Comparison of ENCODE assay signal across 19 cellular contexts in the genomic region with DNA sequence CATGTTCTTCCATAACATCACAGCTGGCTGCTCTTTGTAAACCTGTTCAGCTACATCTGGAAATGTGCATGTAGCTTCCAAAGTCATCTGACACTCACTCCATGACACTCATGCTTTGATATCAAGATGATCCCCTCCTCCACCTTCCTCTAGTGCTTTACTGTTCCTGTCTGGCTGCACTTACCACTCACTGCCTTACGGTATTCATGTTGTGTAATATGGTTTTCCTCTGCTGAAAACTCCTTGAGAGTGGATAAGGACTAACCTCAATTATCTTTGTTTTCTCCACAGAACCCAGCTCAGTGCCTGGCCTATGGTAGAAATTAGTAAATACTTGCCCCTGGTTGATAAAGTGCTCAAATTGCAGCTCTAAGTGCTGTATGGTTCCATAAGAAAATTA.
A peak's percentile ranks its signal among the peaks of the same experiment; 100 is the strongest.
DNase-seq lines count a peak whose midpoint lies in the region; ATAC-seq and TF ChIP-seq lines count a peak whose summit lies in the region.
"Had no signal": no experiment of that assay in that cellular context is flagged by ENCODE, and none has a peak within 500 bp of the region (broad histone marks: within the 10 kb centered on the region; RNA-seq: fewer than 3 reads in every experiment).

No MANE protein-coding gene starts in this region.

- no peak for TF ChIP-seq CTCF in choroid plexus epithelial cell (conservative IDR thresholded peaks at IDR 0.05; ENCODE audit: low read depth, low read length)
- TF ChIP-seq CTCF in fibroblast of villous mesenchyme (IDR thresholded peaks at IDR 0.05; ENCODE audit: insufficient read depth, low read depth, low read length), result no peak
- no peak for TF ChIP-seq CTCF in HFFc6 (IDR thresholded peaks at IDR 0.05)
- TF ChIP-seq CTCF in RWPE1 (conservative IDR thresholded peaks at IDR 0.05; ENCODE audit: low read depth), result no peak
- TF ChIP-seq CTCF in osteocyte (IDR thresholded peaks at IDR 0.05), result no peak

- DNase-seq in NCI-H510A treated with DMSO at 0.1 percent for 48 hours (lab: John Stamatoyannopoulos, UW) (peak; percentile 4), NCI-H510A (lab: John Stamatoyannopoulos, UW) (no peak), choroid plexus epithelial cell (ENCODE audit: low read depth) (peak; percentile 19), fibroblast of villous mesenchyme (ENCODE audit: low read depth) (peak; percentile 14), HFFc6 (no peak), RWPE1 (ENCODE audit: low spot score) (no peak), osteocyte (ENCODE audit: extremely low spot score, unreplicated experiment) (no peak)
- DNase-seq: 8988T; CD4-positive, alpha-beta memory T cell; DMS153; DMS79; GDM1; GOT3; H9 had no signal

- no peak overlapping the region for H3K4me3 ChIP-seq in choroid plexus epithelial cell (ENCODE audit: low read depth, low read length)
- no peak overlapping the region for H3K4me3 ChIP-seq in fibroblast of villous mesenchyme (ENCODE audit: low read depth, low read length)
- H3K4me3 ChIP-seq: BLaER1 had no signal

- H3K4me1 Mint-ChIP-seq in HFFc6 (ENCODE audit: low read depth) (no peaks in the 10 kb centered on the region), osteocyte (ENCODE audit: unreplicated experiment) (peaks cover 9% of the 10 kb centered on the region)
- H3K4me1 Mint-ChIP-seq: CD14-positive monocyte; CD4-positive, alpha-beta memory T cell; H9; IgD-negative memory B cell had no signal

- no peak overlapping the region for H3K27ac Mint-ChIP-seq in HFFc6
- H3K27ac Mint-ChIP-seq in osteocyte (ENCODE audit: unreplicated experiment), result no peak overlapping the region
- H3K27ac Mint-ChIP-seq: CD4-positive, alpha-beta memory T cell; H9; IgD-negative memory B cell had no signal

- H3K27me3 Mint-ChIP-seq in HFFc6 (ENCODE audit: insufficient read depth) (no peaks in the 10 kb centered on the region), osteocyte (ENCODE audit: unreplicated experiment) (peaks cover 6% of the 10 kb centered on the region)

- no peak for ATAC-seq in GM21390 (IDR thresholded peaks at IDR 0.05; ENCODE audit: unreplicated experiment)
- ATAC-seq: HepG2 had no signal

- POLR2A ChIA-PET in RWPE1 (lab: Yijun Ruan, JAX; ENCODE audit: low non-redundant PET), result no interaction called here

- no peak overlapping the region for H3K27ac ChIP-seq in RWPE1
- H3K27ac ChIP-seq: BLaER1 had no signal

- no peak overlapping the region for H3K4me3 Mint-ChIP-seq in HFFc6
- H3K4me3 Mint-ChIP-seq in osteocyte (ENCODE audit: unreplicated experiment), result no peak overlapping the region
- H3K4me3 Mint-ChIP-seq: CD14-positive monocyte; CD4-positive, alpha-beta memory T cell; H9; IgD-negative memory B cell had no signal

- CTCF ChIA-PET in RWPE1 (lab: Yijun Ruan, JAX), result no interaction called here

- H3K36me3 Mint-ChIP-seq in HFFc6 (ENCODE audit: low read depth) (no peaks in the 10 kb centered on the region), osteocyte (ENCODE audit: unreplicated experiment) (peaks cover 2% of the 10 kb centered on the region)
- H3K36me3 Mint-ChIP-seq: CD14-positive monocyte; CD4-positive, alpha-beta memory T cell; IgD-negative memory B cell had no signal

- H3K9me3 Mint-ChIP-seq in HFFc6 (peaks cover 18% of the 10 kb centered on the region), osteocyte (ENCODE audit: unreplicated experiment) (peaks cover 10% of the 10 kb centered on the region)

Comparison
In these comparisons a context has a peak if more than half of its experiments do, and no peak if none do; other contexts are left out.
1. DNase-seq: peak in NCI-H510A treated with DMSO at 0.1 percent for 48 hours (single experiment), choroid plexus epithelial cell (single experiment) and fibroblast of villous mesenchyme (single experiment); none in NCI-H510A (single experiment), HFFc6 (single experiment), RWPE1 (single experiment) and osteocyte (single experiment).